In the genomic region with DNA sequence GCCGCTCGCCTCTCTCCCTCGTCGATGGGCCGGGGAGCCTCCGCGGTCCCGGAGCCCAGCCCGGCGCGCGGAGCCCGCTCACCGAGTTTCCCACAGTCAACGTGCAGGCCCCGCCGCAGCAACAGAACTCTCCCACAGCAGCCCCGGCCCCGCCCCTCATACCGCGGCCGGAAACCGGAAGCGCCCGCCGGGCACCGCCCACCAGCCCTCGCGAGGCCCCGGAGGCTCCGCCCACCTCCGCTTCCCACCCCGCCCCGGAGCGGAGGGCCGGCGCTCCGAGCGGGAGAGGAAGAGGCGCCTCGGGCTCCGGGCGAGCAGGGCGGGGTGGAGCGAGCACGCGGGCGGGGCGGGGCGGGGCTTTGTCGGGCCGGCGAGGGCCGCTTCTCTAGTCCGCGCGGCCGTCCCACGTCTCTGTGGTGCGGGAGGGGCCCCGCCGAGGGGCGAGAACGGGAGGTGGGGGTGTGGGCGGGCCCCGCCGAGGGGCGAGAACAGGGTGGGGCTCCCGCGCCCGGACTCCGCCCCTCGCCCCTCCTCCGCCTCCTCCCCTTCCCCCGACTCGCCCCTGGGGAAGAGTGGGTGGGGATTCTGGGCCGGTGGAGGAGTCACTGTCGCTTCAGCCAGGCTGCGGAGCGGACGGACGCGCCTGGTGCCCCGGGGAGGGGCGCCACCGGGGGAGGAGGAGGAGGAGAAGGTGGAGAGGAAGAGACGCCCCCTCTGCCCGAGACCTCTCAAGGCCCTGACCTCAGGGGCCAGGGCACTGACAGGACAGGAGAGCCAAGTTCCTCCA, we compare ENCODE assay signal across 1 cellular context.
TF ChIP-seq lines count a peak whose summit lies in the region.

A gene (plus strand): TSS at position 605 of the 787 bp plus-strand sequence. CDS start 411 bp downstream, outside the sequence.
A gene (minus strand): TSS at position 136 of the 787 bp plus-strand sequence. CDS start 1,143 bp downstream, outside the sequence.

TF ChIP-seq in K562, 482 proteins besides CTCF, POLR2A, EP300 and RAD21 (continued from another document and continues in another):
- TF ChIP-seq, protein P1, sequence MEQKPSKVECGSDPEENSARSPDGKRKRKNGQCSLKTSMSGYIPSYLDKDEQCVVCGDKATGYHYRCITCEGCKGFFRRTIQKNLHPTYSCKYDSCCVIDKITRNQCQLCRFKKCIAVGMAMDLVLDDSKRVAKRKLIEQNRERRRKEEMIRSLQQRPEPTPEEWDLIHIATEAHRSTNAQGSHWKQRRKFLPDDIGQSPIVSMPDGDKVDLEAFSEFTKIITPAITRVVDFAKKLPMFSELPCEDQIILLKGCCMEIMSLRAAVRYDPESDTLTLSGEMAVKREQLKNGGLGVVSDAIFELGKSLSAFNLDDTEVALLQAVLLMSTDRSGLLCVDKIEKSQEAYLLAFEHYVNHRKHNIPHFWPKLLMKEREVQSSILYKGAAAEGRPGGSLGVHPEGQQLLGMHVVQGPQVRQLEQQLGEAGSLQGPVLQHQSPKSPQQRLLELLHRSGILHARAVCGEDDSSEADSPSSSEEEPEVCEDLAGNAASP (IDR thresholded peaks at IDR 0.05), result no peak
- TF ChIP-seq, protein P2, sequence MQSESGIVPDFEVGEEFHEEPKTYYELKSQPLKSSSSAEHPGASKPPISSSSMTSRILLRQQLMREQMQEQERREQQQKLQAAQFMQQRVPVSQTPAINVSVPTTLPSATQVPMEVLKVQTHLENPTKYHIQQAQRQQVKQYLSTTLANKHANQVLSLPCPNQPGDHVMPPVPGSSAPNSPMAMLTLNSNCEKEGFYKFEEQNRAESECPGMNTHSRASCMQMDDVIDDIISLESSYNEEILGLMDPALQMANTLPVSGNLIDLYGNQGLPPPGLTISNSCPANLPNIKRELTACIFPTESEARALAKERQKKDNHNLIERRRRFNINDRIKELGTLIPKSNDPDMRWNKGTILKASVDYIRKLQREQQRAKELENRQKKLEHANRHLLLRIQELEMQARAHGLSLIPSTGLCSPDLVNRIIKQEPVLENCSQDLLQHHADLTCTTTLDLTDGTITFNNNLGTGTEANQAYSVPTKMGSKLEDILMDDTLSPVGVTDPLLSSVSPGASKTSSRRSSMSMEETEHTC (IDR thresholded peaks at IDR 0.05), result no peak
- TF ChIP-seq KDM1A (IDR thresholded peaks at IDR 0.05) (no peak), SIX5 (IDR thresholded peaks at IDR 0.05; ENCODE audit: borderline replicate concordance in 1 of 2, insufficient read depth in 1 of 2, low read depth in 1 of 2, low read length in 2 of 2) (no peak), NFRKB (IDR thresholded peaks at IDR 0.05; ENCODE audit: low read depth) (no peak), GABPB2 (CRISPR knock-in tag; conservative IDR thresholded peaks at IDR 0.05) (no peak), ETV1 (tag; conservative IDR thresholded peaks at IDR 0.05; ENCODE audit: low read depth) (no peak; the same call in none of the 2 replicates), SOX6 (IDR thresholded peaks at IDR 0.05) (no peak), NUFIP1 (IDR thresholded peaks at IDR 0.05; ENCODE audit: partially characterized antibody) (no peak), SMARCC2 (IDR thresholded peaks at IDR 0.05; ENCODE audit: low read depth) (no peak), SRSF1 (IDR thresholded peaks at IDR 0.05; ENCODE audit: low read depth, low read length) (no peak), ZNF175 (CRISPR knock-in tag; IDR thresholded peaks at IDR 0.05; ENCODE audit: low read depth) (no peak), BMI1 (IDR thresholded peaks at IDR 0.05; ENCODE audit: low read length) (no peak), C11orf30 (IDR thresholded peaks at IDR 0.05; ENCODE audit: low read depth) (no peak), GTF2E2 (tag; IDR thresholded peaks at IDR 0.05) (no peak), STAT5A (IDR thresholded peaks at IDR 0.05; ENCODE audit: borderline replicate concordance, low read length) (no peak), ZBED1 (IDR thresholded peaks at IDR 0.05) (no peak), ZSCAN32 (CRISPR knock-in tag; IDR thresholded peaks at IDR 0.05) (no peak), EGR1 (conservative IDR thresholded peaks at IDR 0.05) (peak; percentile 93), NR1H2 (CRISPR knock-in tag; IDR thresholded peaks at IDR 0.05) (no peak), MBD2 (IDR thresholded peaks at IDR 0.05; ENCODE audit: borderline replicate concordance, low read depth) (no peak; the same call in 1 of the 2 replicates), SMARCE1 (IDR thresholded peaks at IDR 0.05) (no peak), PTRF (tag; IDR thresholded peaks at IDR 0.05) (no peak), ZNF232 (CRISPR knock-in tag; IDR thresholded peaks at IDR 0.05) (no peak), KLF6 (CRISPR knock-in tag; IDR thresholded peaks at IDR 0.05; ENCODE audit: borderline replicate concordance) (no peak)
- TF ChIP-seq, protein P3, sequence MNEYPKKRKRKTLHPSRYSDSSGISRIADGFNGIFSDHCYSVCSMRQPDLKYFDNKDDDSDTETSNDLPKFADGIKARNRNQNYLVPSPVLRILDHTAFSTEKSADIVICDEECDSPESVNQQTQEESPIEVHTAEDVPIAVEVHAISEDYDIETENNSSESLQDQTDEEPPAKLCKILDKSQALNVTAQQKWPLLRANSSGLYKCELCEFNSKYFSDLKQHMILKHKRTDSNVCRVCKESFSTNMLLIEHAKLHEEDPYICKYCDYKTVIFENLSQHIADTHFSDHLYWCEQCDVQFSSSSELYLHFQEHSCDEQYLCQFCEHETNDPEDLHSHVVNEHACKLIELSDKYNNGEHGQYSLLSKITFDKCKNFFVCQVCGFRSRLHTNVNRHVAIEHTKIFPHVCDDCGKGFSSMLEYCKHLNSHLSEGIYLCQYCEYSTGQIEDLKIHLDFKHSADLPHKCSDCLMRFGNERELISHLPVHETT (CRISPR knock-in tag; conservative IDR thresholded peaks at IDR 0.05 in 1 of 2, IDR thresholded peaks at IDR 0.05 in 1 of 2), result peak in 1 of 2 experiments; percentile 99; a peak in 2 of 4 replicates
- TF ChIP-seq, protein P4, sequence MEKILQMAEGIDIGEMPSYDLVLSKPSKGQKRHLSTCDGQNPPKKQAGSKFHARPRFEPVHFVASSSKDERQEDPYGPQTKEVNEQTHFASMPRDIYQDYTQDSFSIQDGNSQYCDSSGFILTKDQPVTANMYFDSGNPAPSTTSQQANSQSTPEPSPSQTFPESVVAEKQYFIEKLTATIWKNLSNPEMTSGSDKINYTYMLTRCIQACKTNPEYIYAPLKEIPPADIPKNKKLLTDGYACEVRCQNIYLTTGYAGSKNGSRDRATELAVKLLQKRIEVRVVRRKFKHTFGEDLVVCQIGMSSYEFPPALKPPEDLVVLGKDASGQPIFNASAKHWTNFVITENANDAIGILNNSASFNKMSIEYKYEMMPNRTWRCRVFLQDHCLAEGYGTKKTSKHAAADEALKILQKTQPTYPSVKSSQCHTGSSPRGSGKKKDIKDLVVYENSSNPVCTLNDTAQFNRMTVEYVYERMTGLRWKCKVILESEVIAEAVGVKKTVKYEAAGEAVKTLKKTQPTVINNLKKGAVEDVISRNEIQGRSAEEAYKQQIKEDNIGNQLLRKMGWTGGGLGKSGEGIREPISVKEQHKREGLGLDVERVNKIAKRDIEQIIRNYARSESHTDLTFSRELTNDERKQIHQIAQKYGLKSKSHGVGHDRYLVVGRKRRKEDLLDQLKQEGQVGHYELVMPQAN (IDR thresholded peaks at IDR 0.05; ENCODE audit: borderline replicate concordance), result no peak
- TF ChIP-seq, protein P5, sequence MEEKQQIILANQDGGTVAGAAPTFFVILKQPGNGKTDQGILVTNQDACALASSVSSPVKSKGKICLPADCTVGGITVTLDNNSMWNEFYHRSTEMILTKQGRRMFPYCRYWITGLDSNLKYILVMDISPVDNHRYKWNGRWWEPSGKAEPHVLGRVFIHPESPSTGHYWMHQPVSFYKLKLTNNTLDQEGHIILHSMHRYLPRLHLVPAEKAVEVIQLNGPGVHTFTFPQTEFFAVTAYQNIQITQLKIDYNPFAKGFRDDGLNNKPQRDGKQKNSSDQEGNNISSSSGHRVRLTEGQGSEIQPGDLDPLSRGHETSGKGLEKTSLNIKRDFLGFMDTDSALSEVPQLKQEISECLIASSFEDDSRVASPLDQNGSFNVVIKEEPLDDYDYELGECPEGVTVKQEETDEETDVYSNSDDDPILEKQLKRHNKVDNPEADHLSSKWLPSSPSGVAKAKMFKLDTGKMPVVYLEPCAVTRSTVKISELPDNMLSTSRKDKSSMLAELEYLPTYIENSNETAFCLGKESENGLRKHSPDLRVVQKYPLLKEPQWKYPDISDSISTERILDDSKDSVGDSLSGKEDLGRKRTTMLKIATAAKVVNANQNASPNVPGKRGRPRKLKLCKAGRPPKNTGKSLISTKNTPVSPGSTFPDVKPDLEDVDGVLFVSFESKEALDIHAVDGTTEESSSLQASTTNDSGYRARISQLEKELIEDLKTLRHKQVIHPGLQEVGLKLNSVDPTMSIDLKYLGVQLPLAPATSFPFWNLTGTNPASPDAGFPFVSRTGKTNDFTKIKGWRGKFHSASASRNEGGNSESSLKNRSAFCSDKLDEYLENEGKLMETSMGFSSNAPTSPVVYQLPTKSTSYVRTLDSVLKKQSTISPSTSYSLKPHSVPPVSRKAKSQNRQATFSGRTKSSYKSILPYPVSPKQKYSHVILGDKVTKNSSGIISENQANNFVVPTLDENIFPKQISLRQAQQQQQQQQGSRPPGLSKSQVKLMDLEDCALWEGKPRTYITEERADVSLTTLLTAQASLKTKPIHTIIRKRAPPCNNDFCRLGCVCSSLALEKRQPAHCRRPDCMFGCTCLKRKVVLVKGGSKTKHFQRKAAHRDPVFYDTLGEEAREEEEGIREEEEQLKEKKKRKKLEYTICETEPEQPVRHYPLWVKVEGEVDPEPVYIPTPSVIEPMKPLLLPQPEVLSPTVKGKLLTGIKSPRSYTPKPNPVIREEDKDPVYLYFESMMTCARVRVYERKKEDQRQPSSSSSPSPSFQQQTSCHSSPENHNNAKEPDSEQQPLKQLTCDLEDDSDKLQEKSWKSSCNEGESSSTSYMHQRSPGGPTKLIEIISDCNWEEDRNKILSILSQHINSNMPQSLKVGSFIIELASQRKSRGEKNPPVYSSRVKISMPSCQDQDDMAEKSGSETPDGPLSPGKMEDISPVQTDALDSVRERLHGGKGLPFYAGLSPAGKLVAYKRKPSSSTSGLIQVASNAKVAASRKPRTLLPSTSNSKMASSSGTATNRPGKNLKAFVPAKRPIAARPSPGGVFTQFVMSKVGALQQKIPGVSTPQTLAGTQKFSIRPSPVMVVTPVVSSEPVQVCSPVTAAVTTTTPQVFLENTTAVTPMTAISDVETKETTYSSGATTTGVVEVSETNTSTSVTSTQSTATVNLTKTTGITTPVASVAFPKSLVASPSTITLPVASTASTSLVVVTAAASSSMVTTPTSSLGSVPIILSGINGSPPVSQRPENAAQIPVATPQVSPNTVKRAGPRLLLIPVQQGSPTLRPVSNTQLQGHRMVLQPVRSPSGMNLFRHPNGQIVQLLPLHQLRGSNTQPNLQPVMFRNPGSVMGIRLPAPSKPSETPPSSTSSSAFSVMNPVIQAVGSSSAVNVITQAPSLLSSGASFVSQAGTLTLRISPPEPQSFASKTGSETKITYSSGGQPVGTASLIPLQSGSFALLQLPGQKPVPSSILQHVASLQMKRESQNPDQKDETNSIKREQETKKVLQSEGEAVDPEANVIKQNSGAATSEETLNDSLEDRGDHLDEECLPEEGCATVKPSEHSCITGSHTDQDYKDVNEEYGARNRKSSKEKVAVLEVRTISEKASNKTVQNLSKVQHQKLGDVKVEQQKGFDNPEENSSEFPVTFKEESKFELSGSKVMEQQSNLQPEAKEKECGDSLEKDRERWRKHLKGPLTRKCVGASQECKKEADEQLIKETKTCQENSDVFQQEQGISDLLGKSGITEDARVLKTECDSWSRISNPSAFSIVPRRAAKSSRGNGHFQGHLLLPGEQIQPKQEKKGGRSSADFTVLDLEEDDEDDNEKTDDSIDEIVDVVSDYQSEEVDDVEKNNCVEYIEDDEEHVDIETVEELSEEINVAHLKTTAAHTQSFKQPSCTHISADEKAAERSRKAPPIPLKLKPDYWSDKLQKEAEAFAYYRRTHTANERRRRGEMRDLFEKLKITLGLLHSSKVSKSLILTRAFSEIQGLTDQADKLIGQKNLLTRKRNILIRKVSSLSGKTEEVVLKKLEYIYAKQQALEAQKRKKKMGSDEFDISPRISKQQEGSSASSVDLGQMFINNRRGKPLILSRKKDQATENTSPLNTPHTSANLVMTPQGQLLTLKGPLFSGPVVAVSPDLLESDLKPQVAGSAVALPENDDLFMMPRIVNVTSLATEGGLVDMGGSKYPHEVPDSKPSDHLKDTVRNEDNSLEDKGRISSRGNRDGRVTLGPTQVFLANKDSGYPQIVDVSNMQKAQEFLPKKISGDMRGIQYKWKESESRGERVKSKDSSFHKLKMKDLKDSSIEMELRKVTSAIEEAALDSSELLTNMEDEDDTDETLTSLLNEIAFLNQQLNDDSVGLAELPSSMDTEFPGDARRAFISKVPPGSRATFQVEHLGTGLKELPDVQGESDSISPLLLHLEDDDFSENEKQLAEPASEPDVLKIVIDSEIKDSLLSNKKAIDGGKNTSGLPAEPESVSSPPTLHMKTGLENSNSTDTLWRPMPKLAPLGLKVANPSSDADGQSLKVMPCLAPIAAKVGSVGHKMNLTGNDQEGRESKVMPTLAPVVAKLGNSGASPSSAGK (IDR thresholded peaks at IDR 0.05), result no peak
- TF ChIP-seq, protein P6, sequence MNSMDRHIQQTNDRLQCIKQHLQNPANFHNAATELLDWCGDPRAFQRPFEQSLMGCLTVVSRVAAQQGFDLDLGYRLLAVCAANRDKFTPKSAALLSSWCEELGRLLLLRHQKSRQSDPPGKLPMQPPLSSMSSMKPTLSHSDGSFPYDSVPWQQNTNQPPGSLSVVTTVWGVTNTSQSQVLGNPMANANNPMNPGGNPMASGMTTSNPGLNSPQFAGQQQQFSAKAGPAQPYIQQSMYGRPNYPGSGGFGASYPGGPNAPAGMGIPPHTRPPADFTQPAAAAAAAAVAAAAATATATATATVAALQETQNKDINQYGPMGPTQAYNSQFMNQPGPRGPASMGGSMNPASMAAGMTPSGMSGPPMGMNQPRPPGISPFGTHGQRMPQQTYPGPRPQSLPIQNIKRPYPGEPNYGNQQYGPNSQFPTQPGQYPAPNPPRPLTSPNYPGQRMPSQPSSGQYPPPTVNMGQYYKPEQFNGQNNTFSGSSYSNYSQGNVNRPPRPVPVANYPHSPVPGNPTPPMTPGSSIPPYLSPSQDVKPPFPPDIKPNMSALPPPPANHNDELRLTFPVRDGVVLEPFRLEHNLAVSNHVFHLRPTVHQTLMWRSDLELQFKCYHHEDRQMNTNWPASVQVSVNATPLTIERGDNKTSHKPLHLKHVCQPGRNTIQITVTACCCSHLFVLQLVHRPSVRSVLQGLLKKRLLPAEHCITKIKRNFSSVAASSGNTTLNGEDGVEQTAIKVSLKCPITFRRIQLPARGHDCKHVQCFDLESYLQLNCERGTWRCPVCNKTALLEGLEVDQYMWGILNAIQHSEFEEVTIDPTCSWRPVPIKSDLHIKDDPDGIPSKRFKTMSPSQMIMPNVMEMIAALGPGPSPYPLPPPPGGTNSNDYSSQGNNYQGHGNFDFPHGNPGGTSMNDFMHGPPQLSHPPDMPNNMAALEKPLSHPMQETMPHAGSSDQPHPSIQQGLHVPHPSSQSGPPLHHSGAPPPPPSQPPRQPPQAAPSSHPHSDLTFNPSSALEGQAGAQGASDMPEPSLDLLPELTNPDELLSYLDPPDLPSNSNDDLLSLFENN (IDR thresholded peaks at IDR 0.05; ENCODE audit: low read depth in 2 of 2, low read length in 2 of 2), result no peak
- TF ChIP-seq, protein P7, sequence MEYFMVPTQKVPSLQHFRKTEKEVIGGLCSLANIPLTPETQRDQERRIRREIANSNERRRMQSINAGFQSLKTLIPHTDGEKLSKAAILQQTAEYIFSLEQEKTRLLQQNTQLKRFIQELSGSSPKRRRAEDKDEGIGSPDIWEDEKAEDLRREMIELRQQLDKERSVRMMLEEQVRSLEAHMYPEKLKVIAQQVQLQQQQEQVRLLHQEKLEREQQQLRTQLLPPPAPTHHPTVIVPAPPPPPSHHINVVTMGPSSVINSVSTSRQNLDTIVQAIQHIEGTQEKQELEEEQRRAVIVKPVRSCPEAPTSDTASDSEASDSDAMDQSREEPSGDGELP (CRISPR knock-in tag; IDR thresholded peaks at IDR 0.05; ENCODE audit: borderline replicate concordance), result peak; percentile 49
